In genomic region chr4:72194453-72194852, GRCh38 we compare ENCODE assay signal across 37 cellular contexts.
"Had no signal": no experiment of that assay in that cellular context is flagged by ENCODE, and none has a peak within 500 bp of the region (broad histone marks: within the 10 kb centered on the region; RNA-seq: fewer than 3 reads in every experiment).

No MANE protein-coding gene starts in this region.

- H3K27ac ChIP-seq: KMS-11 had no signal

- H3K9ac ChIP-seq: KMS-11 had no signal

- H3K27me3 ChIP-seq: MG63 had no signal

- DNase-seq: Karpas-422, Kasumi-1, KBM-7, KG1, MG63, MM.1S, MV-4-11, NCI-H1048, NCI-H1092, NCI-H1092 treated with DMSO at 0.1 percent for 48 hours, NCI-H1105, NCI-H1105 treated with DMSO at 0.1 percent for 48 hours, NCI-H1417, NCI-H1417 treated with DMSO at 0.1 percent for 48 hours, NCI-H1436, NCI-H1436 treated with DMSO at 0.1 percent for 48 hours, NCI-H146, NCI-H1694, NCI-H1694 treated with DMSO at 0.1 percent for 48 hours, NCI-H187, NCI-H187 treated with DMSO at 0.1 percent for 48 hours, NCI-H1930, NCI-H2029, NCI-H2029 treated with DMSO at 0.1 percent for 48 hours, NCI-H2081, NCI-H2081 treated with DMSO at 0.1 percent for 48 hours, NCI-H2107, NCI-H2171, NCI-H2171 treated with DMSO at 0.1 percent for 48 hours, NCI-H2227 treated with DMSO at 0.1 percent for 48 hours, NCI-H226, NCI-H345, NCI-H446, NCI-H446 treated with DMSO at 0.1 percent for 48 hours, NCI-H510A, NCI-H510A treated with DMSO at 0.1 percent for 48 hours had no signal

- H3K4me2 ChIP-seq: KMS-11 had no signal

- H3K36me3 ChIP-seq: MG63 had no signal

- H3K9me3 ChIP-seq: MG63 had no signal

- H3K4me3 ChIP-seq: MG63 had no signal
